Comparison of ENCODE assay signal across 1 cellular context in genomic region chr12:64077922-64078321, GRCh38.
TF ChIP-seq lines count a peak whose summit lies in the region.

No MANE protein-coding gene starts in this region.

TF ChIP-seq in liver, 16 proteins besides CTCF, POLR2A, EP300 and RAD21 (continued from another document):
- no peak for TF ChIP-seq REST (IDR thresholded peaks at IDR 0.05)
- no peak for TF ChIP-seq MAX (IDR thresholded peaks at IDR 0.05)
- no peak for TF ChIP-seq HNF4G (IDR thresholded peaks at IDR 0.05)
- no peak for TF ChIP-seq EGR1 (IDR thresholded peaks at IDR 0.05; ENCODE audit: low read depth in 2 of 2)
- no peak for TF ChIP-seq FOXA1 (IDR thresholded peaks at IDR 0.05)
- TF ChIP-seq ATF3 (IDR thresholded peaks at IDR 0.05) = no peak
- TF ChIP-seq ZBTB33 (IDR thresholded peaks at IDR 0.05) = no peak
